ENCODE assay signal across 1 cellular context in the genomic region with DNA sequence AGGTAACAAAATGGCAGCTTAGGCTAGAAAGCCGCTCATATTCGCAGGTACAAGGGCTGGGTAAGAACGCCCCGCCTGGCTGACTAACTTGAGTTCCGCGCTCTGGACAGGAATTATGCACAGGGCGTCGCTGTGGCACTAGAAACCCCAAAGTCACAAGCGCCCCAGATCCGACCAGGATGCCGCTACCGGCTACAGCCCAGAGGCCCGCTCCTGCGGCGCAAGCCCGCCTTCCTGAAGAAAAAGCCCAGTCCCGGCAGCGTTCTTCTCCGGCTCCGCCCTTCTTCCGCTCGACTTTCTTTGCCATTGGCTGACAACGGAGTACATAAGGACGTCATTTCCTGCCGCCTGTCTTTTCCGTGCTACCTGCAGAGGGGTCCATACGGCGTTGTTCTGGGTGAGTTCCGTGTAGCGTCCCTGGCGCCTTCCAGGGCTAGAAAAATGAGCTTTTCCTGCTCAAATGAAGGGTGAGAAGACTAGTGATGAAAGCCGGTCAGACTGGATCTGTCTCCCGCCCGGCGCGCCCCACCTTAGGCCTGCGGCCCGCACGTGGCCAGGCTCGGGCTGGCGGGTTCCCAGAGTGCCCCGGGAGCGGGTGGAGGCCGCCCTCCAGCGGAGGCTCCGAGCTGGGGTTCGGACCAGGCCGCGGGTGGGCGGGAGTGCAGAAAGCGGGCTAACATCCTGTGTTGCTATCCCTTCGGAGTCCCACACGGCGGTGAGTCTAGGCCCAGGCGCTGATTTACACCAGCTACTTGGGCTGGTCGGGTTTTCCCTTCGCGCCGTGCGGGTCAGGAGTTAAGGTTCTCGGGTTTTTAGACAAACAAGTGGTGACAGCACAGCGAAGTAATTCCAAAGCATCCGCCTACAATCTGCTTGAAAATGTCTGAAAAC.
TF ChIP-seq lines count a peak whose summit lies in the region.

Gene RPSA (plus strand): TSS at position 353 of the 891 bp plus-strand sequence. CDS start 934 bp downstream, outside the sequence.

TF ChIP-seq in HepG2, 621 proteins besides CTCF, POLR2A, EP300 and RAD21 (continued from another document and continues in another):
- TF ChIP-seq, protein P1, sequence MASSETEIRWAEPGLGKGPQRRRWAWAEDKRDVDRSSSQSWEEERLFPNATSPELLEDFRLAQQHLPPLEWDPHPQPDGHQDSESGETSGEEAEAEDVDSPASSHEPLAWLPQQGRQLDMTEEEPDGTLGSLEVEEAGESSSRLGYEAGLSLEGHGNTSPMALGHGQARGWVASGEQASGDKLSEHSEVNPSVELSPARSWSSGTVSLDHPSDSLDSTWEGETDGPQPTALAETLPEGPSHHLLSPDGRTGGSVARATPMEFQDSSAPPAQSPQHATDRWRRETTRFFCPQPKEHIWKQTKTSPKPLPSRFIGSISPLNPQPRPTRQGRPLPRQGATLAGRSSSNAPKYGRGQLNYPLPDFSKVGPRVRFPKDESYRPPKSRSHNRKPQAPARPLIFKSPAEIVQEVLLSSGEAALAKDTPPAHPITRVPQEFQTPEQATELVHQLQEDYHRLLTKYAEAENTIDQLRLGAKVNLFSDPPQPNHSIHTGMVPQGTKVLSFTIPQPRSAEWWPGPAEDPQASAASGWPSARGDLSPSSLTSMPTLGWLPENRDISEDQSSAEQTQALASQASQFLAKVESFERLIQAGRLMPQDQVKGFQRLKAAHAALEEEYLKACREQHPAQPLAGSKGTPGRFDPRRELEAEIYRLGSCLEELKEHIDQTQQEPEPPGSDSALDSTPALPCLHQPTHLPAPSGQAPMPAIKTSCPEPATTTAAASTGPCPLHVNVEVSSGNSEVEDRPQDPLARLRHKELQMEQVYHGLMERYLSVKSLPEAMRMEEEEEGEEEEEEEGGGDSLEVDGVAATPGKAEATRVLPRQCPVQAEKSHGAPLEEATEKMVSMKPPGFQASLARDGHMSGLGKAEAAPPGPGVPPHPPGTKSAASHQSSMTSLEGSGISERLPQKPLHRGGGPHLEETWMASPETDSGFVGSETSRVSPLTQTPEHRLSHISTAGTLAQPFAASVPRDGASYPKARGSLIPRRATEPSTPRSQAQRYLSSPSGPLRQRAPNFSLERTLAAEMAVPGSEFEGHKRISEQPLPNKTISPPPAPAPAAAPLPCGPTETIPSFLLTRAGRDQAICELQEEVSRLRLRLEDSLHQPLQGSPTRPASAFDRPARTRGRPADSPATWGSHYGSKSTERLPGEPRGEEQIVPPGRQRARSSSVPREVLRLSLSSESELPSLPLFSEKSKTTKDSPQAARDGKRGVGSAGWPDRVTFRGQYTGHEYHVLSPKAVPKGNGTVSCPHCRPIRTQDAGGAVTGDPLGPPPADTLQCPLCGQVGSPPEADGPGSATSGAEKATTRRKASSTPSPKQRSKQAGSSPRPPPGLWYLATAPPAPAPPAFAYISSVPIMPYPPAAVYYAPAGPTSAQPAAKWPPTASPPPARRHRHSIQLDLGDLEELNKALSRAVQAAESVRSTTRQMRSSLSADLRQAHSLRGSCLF (CRISPR knock-in tag; IDR thresholded peaks at IDR 0.05; ENCODE audit: borderline replicate concordance) = peak; percentile 45; the same call in 1 of the 2 replicates
- peak; percentile 89; the same call in 1 of the 2 replicates for TF ChIP-seq ZFP91 (CRISPR knock-in tag; IDR thresholded peaks at IDR 0.05; ENCODE audit: borderline replicate concordance)
- TF ChIP-seq KMT2B (CRISPR knock-in tag; IDR thresholded peaks at IDR 0.05) = peak; percentile 60; the same call in 1 of the 2 replicates
- no peak for TF ChIP-seq ZMYM2 (CRISPR knock-in tag; IDR thresholded peaks at IDR 0.05)
- TF ChIP-seq NAIF1 (CRISPR knock-in tag; IDR thresholded peaks at IDR 0.05; ENCODE audit: borderline replicate concordance) = no peak
- no peak for TF ChIP-seq NFIB (CRISPR knock-in tag; IDR thresholded peaks at IDR 0.05; ENCODE audit: borderline replicate concordance)
- TF ChIP-seq ERF (CRISPR knock-in tag; IDR thresholded peaks at IDR 0.05) = peak; percentile 77; the same call in 1 of the 2 replicates
- TF ChIP-seq TBL1XR1 (IDR thresholded peaks at IDR 0.05; ENCODE audit: borderline replicate concordance, low read length, partially characterized antibody) = peak; percentile 62
- no peak for TF ChIP-seq ZBTB33 (CRISPR knock-in tag; IDR thresholded peaks at IDR 0.05)
- no peak for TF ChIP-seq LCORL (IDR thresholded peaks at IDR 0.05)
- peak; percentile 67; the same call in 1 of the 2 replicates for TF ChIP-seq LCORL (CRISPR knock-in tag; IDR thresholded peaks at IDR 0.05)
- TF ChIP-seq NFE2 (CRISPR knock-in tag; IDR thresholded peaks at IDR 0.05) = no peak
- TF ChIP-seq, protein P2, sequence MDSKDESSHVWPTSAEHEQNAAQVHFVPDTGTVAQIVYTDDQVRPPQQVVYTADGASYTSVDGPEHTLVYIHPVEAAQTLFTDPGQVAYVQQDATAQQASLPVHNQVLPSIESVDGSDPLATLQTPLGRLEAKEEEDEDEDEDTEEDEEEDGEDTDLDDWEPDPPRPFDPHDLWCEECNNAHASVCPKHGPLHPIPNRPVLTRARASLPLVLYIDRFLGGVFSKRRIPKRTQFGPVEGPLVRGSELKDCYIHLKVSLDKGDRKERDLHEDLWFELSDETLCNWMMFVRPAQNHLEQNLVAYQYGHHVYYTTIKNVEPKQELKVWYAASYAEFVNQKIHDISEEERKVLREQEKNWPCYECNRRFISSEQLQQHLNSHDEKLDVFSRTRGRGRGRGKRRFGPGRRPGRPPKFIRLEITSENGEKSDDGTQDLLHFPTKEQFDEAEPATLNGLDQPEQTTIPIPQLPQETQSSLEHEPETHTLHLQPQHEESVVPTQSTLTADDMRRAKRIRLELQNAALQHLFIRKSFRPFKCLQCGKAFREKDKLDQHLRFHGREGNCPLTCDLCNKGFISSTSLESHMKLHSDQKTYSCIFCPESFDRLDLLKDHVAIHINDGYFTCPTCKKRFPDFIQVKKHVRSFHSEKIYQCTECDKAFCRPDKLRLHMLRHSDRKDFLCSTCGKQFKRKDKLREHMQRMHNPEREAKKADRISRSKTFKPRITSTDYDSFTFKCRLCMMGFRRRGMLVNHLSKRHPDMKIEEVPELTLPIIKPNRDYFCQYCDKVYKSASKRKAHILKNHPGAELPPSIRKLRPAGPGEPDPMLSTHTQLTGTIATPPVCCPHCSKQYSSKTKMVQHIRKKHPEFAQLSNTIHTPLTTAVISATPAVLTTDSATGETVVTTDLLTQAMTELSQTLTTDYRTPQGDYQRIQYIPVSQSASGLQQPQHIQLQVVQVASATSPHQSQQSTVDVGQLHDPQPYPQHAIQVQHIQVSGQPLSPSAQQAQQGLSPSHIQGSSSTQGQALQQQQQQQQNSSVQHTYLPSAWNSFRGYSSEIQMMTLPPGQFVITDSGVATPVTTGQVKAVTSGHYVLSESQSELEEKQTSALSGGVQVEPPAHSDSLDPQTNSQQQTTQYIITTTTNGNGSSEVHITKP (CRISPR knock-in tag; IDR thresholded peaks at IDR 0.05; ENCODE audit: low read depth) = peak; percentile 61; the same call in 1 of the 2 replicates
- 0 out of 2 replicates have a peak, but pooled peaks have one; percentile 36 for TF ChIP-seq ZNF644 (CRISPR knock-in tag; IDR thresholded peaks at IDR 0.05; ENCODE audit: low read depth)
- TF ChIP-seq ATF7-NPFF (CRISPR knock-in tag; IDR thresholded peaks at IDR 0.05; ENCODE audit: low read depth) = peak; percentile 82; the same call in 1 of the 2 replicates
- no peak for TF ChIP-seq ZNF318 (CRISPR knock-in tag; IDR thresholded peaks at IDR 0.05)
- TF ChIP-seq ETV6 (CRISPR knock-in tag; conservative IDR thresholded peaks at IDR 0.05) = peak; percentile 79; the same call in 1 of the 2 replicates
- TF ChIP-seq, protein P3, sequence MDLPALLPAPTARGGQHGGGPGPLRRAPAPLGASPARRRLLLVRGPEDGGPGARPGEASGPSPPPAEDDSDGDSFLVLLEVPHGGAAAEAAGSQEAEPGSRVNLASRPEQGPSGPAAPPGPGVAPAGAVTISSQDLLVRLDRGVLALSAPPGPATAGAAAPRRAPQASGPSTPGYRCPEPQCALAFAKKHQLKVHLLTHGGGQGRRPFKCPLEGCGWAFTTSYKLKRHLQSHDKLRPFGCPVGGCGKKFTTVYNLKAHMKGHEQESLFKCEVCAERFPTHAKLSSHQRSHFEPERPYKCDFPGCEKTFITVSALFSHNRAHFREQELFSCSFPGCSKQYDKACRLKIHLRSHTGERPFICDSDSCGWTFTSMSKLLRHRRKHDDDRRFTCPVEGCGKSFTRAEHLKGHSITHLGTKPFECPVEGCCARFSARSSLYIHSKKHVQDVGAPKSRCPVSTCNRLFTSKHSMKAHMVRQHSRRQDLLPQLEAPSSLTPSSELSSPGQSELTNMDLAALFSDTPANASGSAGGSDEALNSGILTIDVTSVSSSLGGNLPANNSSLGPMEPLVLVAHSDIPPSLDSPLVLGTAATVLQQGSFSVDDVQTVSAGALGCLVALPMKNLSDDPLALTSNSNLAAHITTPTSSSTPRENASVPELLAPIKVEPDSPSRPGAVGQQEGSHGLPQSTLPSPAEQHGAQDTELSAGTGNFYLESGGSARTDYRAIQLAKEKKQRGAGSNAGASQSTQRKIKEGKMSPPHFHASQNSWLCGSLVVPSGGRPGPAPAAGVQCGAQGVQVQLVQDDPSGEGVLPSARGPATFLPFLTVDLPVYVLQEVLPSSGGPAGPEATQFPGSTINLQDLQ (CRISPR knock-in tag; IDR thresholded peaks at IDR 0.05) = no peak; the same call in 1 of the 2 replicates
- TF ChIP-seq, protein P4, sequence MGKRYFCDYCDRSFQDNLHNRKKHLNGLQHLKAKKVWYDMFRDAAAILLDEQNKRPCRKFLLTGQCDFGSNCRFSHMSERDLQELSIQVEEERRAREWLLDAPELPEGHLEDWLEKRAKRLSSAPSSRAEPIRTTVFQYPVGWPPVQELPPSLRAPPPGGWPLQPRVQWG (CRISPR knock-in tag; IDR thresholded peaks at IDR 0.05; ENCODE audit: borderline replicate concordance, low read depth) = no peak
- TF ChIP-seq ATM (IDR thresholded peaks at IDR 0.05; ENCODE audit: borderline replicate concordance) = no peak
- TF ChIP-seq MTF2 (CRISPR knock-in tag; IDR thresholded peaks at IDR 0.05; ENCODE audit: borderline replicate concordance) = no peak; the same call in 1 of the 2 replicates
